ENCODE assay signal across 9 cellular contexts in the genomic region with DNA sequence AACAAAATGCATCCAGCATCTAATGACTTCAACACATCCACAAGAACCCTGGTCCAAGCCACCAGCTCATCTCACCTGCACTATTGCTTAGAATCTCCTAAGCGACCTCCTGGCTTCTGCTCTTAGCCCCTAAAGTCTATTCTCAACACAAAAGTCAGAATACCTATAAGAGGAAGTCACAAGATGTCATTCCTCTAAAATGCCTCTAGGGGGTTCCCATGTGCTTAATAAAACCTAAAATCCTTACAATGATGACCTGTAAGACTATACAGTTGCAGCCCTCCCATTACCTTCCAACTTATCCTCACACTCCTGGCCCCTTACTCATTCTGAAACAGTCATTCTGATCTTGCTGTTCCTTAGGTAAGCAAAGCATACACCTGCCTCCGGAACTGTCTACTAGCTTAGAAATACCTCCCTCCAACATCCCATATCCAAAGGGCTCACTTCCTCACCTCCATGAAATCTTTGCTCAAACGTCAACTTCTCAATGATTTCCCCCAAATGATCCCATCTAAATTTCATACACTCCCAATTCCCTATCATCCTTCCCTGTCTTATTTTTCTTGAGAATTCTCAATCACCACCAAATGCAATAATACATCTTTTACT. TPM values are rescaled to one million over a fixed set of nuclear protein-coding genes. Genes with fewer than 3 reads are reported as not detected.
DNase-seq lines count a peak whose midpoint lies in the region; ATAC-seq and TF ChIP-seq lines count a peak whose summit lies in the region.
"Had no signal": no experiment of that assay in that cellular context is flagged by ENCODE, and none has a peak within 500 bp of the region (broad histone marks: within the 10 kb centered on the region; RNA-seq: fewer than 3 reads in every experiment).

No MANE protein-coding gene starts in this region.

- peaks cover 15% of the 10 kb centered on the region for H3K27me3 Mint-ChIP-seq in T-helper 2 cell treated with Interferon-gamma antibody and Interleukin-4, amounts not matched to agents 5 μg/mL and 100 μg/mL, for 36 hours (ENCODE audit: low read depth)
- H3K27me3 Mint-ChIP-seq: activated naive CD4-positive, alpha-beta T cell treated with anti-CD3 and anti-CD28 coated beads, Interleukin-2, amount 50 U/mL, for 24 hours had no signal

- no peak overlapping the region for H3K4me3 Mint-ChIP-seq in T-helper 2 cell treated with Interferon-gamma antibody and Interleukin-4, amounts not matched to agents 5 μg/mL and 100 μg/mL, for 36 hours
- H3K4me3 Mint-ChIP-seq: activated naive CD4-positive, alpha-beta T cell treated with anti-CD3 and anti-CD28 coated beads, Interleukin-2, amount 50 U/mL, for 24 hours had no signal

- 62% methylated on average over 3 of the region's 3 CpGs for WGBS in prostate gland

- H3K36me3 ChIP-seq in prostate gland = no peaks in the 10 kb centered on the region

- H3K4me1 ChIP-seq in prostate gland (replicated peaks) = peaks cover 11% of the 10 kb centered on the region

- H3K27me3 ChIP-seq in prostate gland (replicated peaks; ENCODE audit: insufficient read depth) = no peaks in the 10 kb centered on the region

- no peaks in the 10 kb centered on the region for H3K36me3 Mint-ChIP-seq in T-helper 2 cell treated with Interferon-gamma antibody and Interleukin-4, amounts not matched to agents 5 μg/mL and 100 μg/mL, for 36 hours (ENCODE audit: low read depth)
- H3K36me3 Mint-ChIP-seq: activated naive CD4-positive, alpha-beta T cell treated with anti-CD3 and anti-CD28 coated beads, Interleukin-2, amount 50 U/mL, for 24 hours had no signal

- no peak for TF ChIP-seq POLR2A in prostate gland (IDR thresholded peaks at IDR 0.05)

- H3K9me3 ChIP-seq in prostate gland = no peaks in the 10 kb centered on the region

- no peak overlapping the region for H3K27ac Mint-ChIP-seq in T-helper 2 cell treated with Interferon-gamma antibody and Interleukin-4, amounts not matched to agents 5 μg/mL and 100 μg/mL, for 36 hours
- H3K27ac Mint-ChIP-seq: activated naive CD4-positive, alpha-beta T cell treated with anti-CD3 and anti-CD28 coated beads, Interleukin-2, amount 50 U/mL, for 24 hours had no signal

- no peak overlapping the region for H3K27ac ChIP-seq in prostate gland

- no peak overlapping the region for H3K4me3 ChIP-seq in fibroblast of the aortic adventitia (ENCODE audit: low read depth, low read length)
- no peak overlapping the region for H3K4me3 ChIP-seq in prostate gland

- intact Hi-C loops in prostate gland (cut with DNase I) = no loop called here

- DNase-seq in NCI-H524 (lab: John Stamatoyannopoulos, UW) = peak; percentile 30 to 64
- DNase-seq in NCI-H524 treated with DMSO at 0.1 percent for 48 hours (lab: John Stamatoyannopoulos, UW) = no peak
- DNase-seq in Kasumi-1 (lab: John Stamatoyannopoulos, UW) = peak; percentile 75 to 91
- DNase-seq in SKM-1 treated with dmso at 0.1 percent for 144 hours (lab: John Stamatoyannopoulos, UW; ENCODE audit: unreplicated experiment) = peak; percentile 69
- peak; percentile 70 for DNase-seq in fibroblast of the aortic adventitia (ENCODE audit: low read depth)
- DNase-seq in prostate gland (ENCODE audit: low spot score) = no peak
- no peak for DNase-seq in T-helper 2 cell treated with Interferon-gamma antibody and Interleukin-4, amounts not matched to agents 5 μg/mL and 100 μg/mL, for 36 hours (ENCODE audit: low spot score)

- H3K9me3 Mint-ChIP-seq in T-helper 2 cell treated with Interferon-gamma antibody and Interleukin-4, amounts not matched to agents 5 μg/mL and 100 μg/mL, for 36 hours = no peaks in the 10 kb centered on the region
- H3K9me3 Mint-ChIP-seq: activated naive CD4-positive, alpha-beta T cell treated with anti-CD3 and anti-CD28 coated beads, Interleukin-2, amount 50 U/mL, for 24 hours had no signal

- peak; percentile 75 for TF ChIP-seq CTCF in fibroblast of the aortic adventitia (IDR thresholded peaks at IDR 0.05; ENCODE audit: insufficient read depth, low read length)
- peak; percentile 34 to 65 (median 56) for TF ChIP-seq CTCF in prostate gland (IDR thresholded peaks at IDR 0.05)

- peak; percentile 96 for ATAC-seq in GM21529 (IDR thresholded peaks at IDR 0.05; ENCODE audit: unreplicated experiment)

- no peaks in the 10 kb centered on the region for H3K4me1 Mint-ChIP-seq in T-helper 2 cell treated with Interferon-gamma antibody and Interleukin-4, amounts not matched to agents 5 μg/mL and 100 μg/mL, for 36 hours (ENCODE audit: low read depth)
- H3K4me1 Mint-ChIP-seq: activated naive CD4-positive, alpha-beta T cell treated with anti-CD3 and anti-CD28 coated beads, Interleukin-2, amount 50 U/mL, for 24 hours had no signal

RNA-seq across cellular contexts. Expression of a gene that starts 10.0 kb away (rescaled TPM):
- total RNA-seq in fibroblast of the aortic adventitia (ENCODE audit: low replicate concordance) = 1.3 and 1.5 TPM in 2 replicates
- total RNA-seq in prostate gland = 1 to 10 TPM; 6.2 to 8.2 TPM

RNA-seq across cellular contexts. Expression of a gene that starts 11.0 kb away (rescaled TPM):
- total RNA-seq in fibroblast of the aortic adventitia (ENCODE audit: low replicate concordance) (23.1 and 36.3 TPM in 2 replicates), prostate gland (10 to 100 TPM; 28.9 to 34.1 TPM)

RNA-seq across cellular contexts. Expression of a gene that starts 23.3 kb away (rescaled TPM):
- total RNA-seq in fibroblast of the aortic adventitia (ENCODE audit: low replicate concordance) (13.3 and 14.7 TPM in 2 replicates), prostate gland (10 to 100 TPM; 19.1 to 26.1 TPM)

Comparison
In these comparisons a context has a peak if more than half of its experiments do, and no peak if none do; other contexts are left out.
1. DNase-seq: peak in NCI-H524 (2 of 2), Kasumi-1 (2 of 2), SKM-1 treated with dmso at 0.1 percent for 144 hours (single experiment) and fibroblast of the aortic adventitia (single experiment); none in NCI-H524 treated with DMSO at 0.1 percent for 48 hours (single experiment), prostate gland (single experiment) and T-helper 2 cell treated with Interferon-gamma antibody and Interleukin-4, amounts not matched to agents 5 μg/mL and 100 μg/mL, for 36 hours (single experiment).